Comparison of ENCODE assay signal across 17 cellular contexts in the genomic region with DNA sequence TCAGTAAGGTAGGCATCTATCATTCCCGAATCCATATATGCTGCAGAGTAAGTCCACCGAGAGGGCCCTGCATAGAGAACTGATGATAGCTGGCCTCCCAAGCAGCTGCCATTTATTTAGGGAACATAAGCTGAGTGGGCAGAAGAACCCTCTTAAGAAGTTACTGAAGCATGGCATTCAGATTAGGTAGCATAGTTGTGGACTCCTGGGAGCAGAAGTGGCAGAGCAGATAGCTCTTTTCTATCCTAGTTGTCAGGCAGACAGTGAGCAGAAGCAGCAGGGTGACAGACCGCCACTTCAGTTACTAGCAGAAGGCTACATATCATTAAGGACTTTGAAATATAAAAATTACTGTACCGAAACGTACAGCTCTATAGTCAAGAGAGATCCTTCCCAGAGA.
DNase-seq lines count a peak whose midpoint lies in the region; ATAC-seq lines count a peak whose summit lies in the region.
"Had no signal": no experiment of that assay in that cellular context is flagged by ENCODE, and none has a peak within 500 bp of the region (broad histone marks: within the 10 kb centered on the region; RNA-seq: fewer than 3 reads in every experiment).

No MANE protein-coding gene starts in this region.

- DNase-seq in NCI-H748 (lab: John Stamatoyannopoulos, UW; ENCODE audit: unreplicated experiment): peak; percentile 59
- no peak for DNase-seq in NCI-H748 treated with DMSO at 0.1 percent for 48 hours (lab: John Stamatoyannopoulos, UW)
- DNase-seq in NCI-H345 treated with DMSO at 0.1 percent for 48 hours (lab: John Stamatoyannopoulos, UW; ENCODE audit: unreplicated experiment): peak; percentile 88
- DNase-seq in NCI-H82 treated with DMSO at 0.1 percent for 48 hours (lab: John Stamatoyannopoulos, UW; ENCODE audit: unreplicated experiment): peak; percentile 67
- DNase-seq in activated CD4-positive, alpha-beta T cell treated with anti-CD3 and anti-CD28 coated beads, Interleukin-2, amount 10 ng/mL, durations not matched to agents 24 days and 14 days: no peak
- no peak for DNase-seq in activated naive CD8-positive, alpha-beta T cell treated with anti-CD3 and anti-CD28 coated beads, Interleukin-2, amount 50 U/mL, for 24 hours
- DNase-seq in A172 (ENCODE audit: low spot score): no peak
- DNase-seq: COR-L47, DMS79 treated with DMSO at 0.1 percent for 48 hours, NCI-H1105, NCI-H2029 treated with DMSO at 0.1 percent for 48 hours had no signal

- no peaks in the 10 kb centered on the region for H3K4me1 Mint-ChIP-seq in activated CD4-positive, alpha-beta T cell treated with anti-CD3 and anti-CD28 coated beads, Interleukin-2, amount 10 ng/mL, durations not matched to agents 24 days and 14 days
- H3K4me1 Mint-ChIP-seq in activated naive CD8-positive, alpha-beta T cell treated with anti-CD3 and anti-CD28 coated beads, Interleukin-2, amount 50 U/mL, for 24 hours: no peaks in the 10 kb centered on the region
- H3K4me1 Mint-ChIP-seq: CD14-positive monocyte had no signal

- ATAC-seq in activated naive CD8-positive, alpha-beta T cell treated with anti-CD3 and anti-CD28 coated beads, Interleukin-2, amount 50 U/mL, for 24 hours: no peak
- no peak for ATAC-seq in HG02798 (IDR thresholded peaks at IDR 0.05; ENCODE audit: poor library complexity, unreplicated experiment)
- ATAC-seq: HCT116, K562, Panc1, Right ventricle myocardium inferior had no signal

- intact Hi-C loops in activated CD4-positive, alpha-beta T cell treated with anti-CD3 and anti-CD28 coated beads, Interleukin-2, amount 10 ng/mL, durations not matched to agents 24 days and 14 days (cut with micrococcal nuclease): no loop called here

- H3K9me3 Mint-ChIP-seq in activated CD4-positive, alpha-beta T cell treated with anti-CD3 and anti-CD28 coated beads, Interleukin-2, amount 10 ng/mL, durations not matched to agents 24 days and 14 days: peaks cover 5% of the 10 kb centered on the region
- peaks cover 6% of the 10 kb centered on the region for H3K9me3 Mint-ChIP-seq in activated naive CD8-positive, alpha-beta T cell treated with anti-CD3 and anti-CD28 coated beads, Interleukin-2, amount 50 U/mL, for 24 hours

- no peaks in the 10 kb centered on the region for H3K27me3 Mint-ChIP-seq in activated CD4-positive, alpha-beta T cell treated with anti-CD3 and anti-CD28 coated beads, Interleukin-2, amount 10 ng/mL, durations not matched to agents 24 days and 14 days
- no peaks in the 10 kb centered on the region for H3K27me3 Mint-ChIP-seq in activated naive CD8-positive, alpha-beta T cell treated with anti-CD3 and anti-CD28 coated beads, Interleukin-2, amount 50 U/mL, for 24 hours

- H3K4me3 Mint-ChIP-seq in activated CD4-positive, alpha-beta T cell treated with anti-CD3 and anti-CD28 coated beads, Interleukin-2, amount 10 ng/mL, durations not matched to agents 24 days and 14 days: no peak overlapping the region
- H3K4me3 Mint-ChIP-seq in activated naive CD8-positive, alpha-beta T cell treated with anti-CD3 and anti-CD28 coated beads, Interleukin-2, amount 50 U/mL, for 24 hours: no peak overlapping the region
- H3K4me3 Mint-ChIP-seq: CD14-positive monocyte had no signal

- H3K27ac Mint-ChIP-seq in activated CD4-positive, alpha-beta T cell treated with anti-CD3 and anti-CD28 coated beads, Interleukin-2, amount 10 ng/mL, durations not matched to agents 24 days and 14 days: no peak overlapping the region
- no peak overlapping the region for H3K27ac Mint-ChIP-seq in activated naive CD8-positive, alpha-beta T cell treated with anti-CD3 and anti-CD28 coated beads, Interleukin-2, amount 50 U/mL, for 24 hours
- H3K27ac Mint-ChIP-seq: CD14-positive monocyte had no signal

- H3K36me3 Mint-ChIP-seq in activated CD4-positive, alpha-beta T cell treated with anti-CD3 and anti-CD28 coated beads, Interleukin-2, amount 10 ng/mL, durations not matched to agents 24 days and 14 days (ENCODE audit: low read depth): no peaks in the 10 kb centered on the region
- no peaks in the 10 kb centered on the region for H3K36me3 Mint-ChIP-seq in activated naive CD8-positive, alpha-beta T cell treated with anti-CD3 and anti-CD28 coated beads, Interleukin-2, amount 50 U/mL, for 24 hours (ENCODE audit: low read depth)
- H3K36me3 Mint-ChIP-seq: CD14-positive monocyte had no signal

Comparison
In these comparisons a context has a peak if more than half of its experiments do, and no peak if none do; other contexts are left out.
1. DNase-seq: peak in NCI-H748 (single experiment), NCI-H345 treated with DMSO at 0.1 percent for 48 hours (single experiment) and NCI-H82 treated with DMSO at 0.1 percent for 48 hours (single experiment); none in NCI-H748 treated with DMSO at 0.1 percent for 48 hours (single experiment), activated CD4-positive, alpha-beta T cell treated with anti-CD3 and anti-CD28 coated beads, Interleukin-2, amount 10 ng/mL, durations not matched to agents 24 days and 14 days (single experiment), activated naive CD8-positive, alpha-beta T cell treated with anti-CD3 and anti-CD28 coated beads, Interleukin-2, amount 50 U/mL, for 24 hours (single experiment) and A172 (single experiment).